1 cellular context compared by ENCODE assay signal in genomic region chr10:15387021-15387420, GRCh38.
TF ChIP-seq lines count a peak whose summit lies in the region.

No MANE protein-coding gene starts in this region.

TF ChIP-seq in H1, 55 proteins besides CTCF, POLR2A, EP300 and RAD21:
- no peak for TF ChIP-seq HDAC6 (IDR thresholded peaks at IDR 0.05; ENCODE audit: low read depth, low read length)
- no peak for TF ChIP-seq RNF2 (IDR thresholded peaks at IDR 0.05; ENCODE audit: borderline replicate concordance, low read depth, low read length, missing control alignments, poor library complexity, severe bottlenecking)
- TF ChIP-seq CBX5 (IDR thresholded peaks at IDR 0.05; ENCODE audit: low read depth, low read length) = no peak
- no peak for TF ChIP-seq SP2 (IDR thresholded peaks at IDR 0.05; ENCODE audit: low read length)
- no peak for TF ChIP-seq YY1 (IDR thresholded peaks at IDR 0.05; ENCODE audit: low read depth, low read length)
- TF ChIP-seq BACH1 (IDR thresholded peaks at IDR 0.05; ENCODE audit: low read length) = no peak
- TF ChIP-seq SRF (IDR thresholded peaks at IDR 0.05; ENCODE audit: low read depth, low read length) = no peak
- no peak for TF ChIP-seq CBX8 (IDR thresholded peaks at IDR 0.05; ENCODE audit: borderline replicate concordance, low read depth, low read length)
- TF ChIP-seq TBP (IDR thresholded peaks at IDR 0.05; ENCODE audit: low read depth, low read length) = no peak
- no peak for TF ChIP-seq CREB1 (IDR thresholded peaks at IDR 0.05)
- TF ChIP-seq HDAC2 (IDR thresholded peaks at IDR 0.05; ENCODE audit: borderline replicate concordance in 1 of 2, low read depth in 2 of 2, low read length in 2 of 2) = no peak
- no peak for TF ChIP-seq SIX5 (IDR thresholded peaks at IDR 0.05; ENCODE audit: low read depth, low read length)
- TF ChIP-seq EGR1 (IDR thresholded peaks at IDR 0.05; ENCODE audit: borderline replicate concordance, low read depth, low read length) = no peak
- TF ChIP-seq SAP30 (IDR thresholded peaks at IDR 0.05; ENCODE audit: insufficient read depth, insufficient replicate concordance, low read length) = no peak
- TF ChIP-seq RFX5 (IDR thresholded peaks at IDR 0.05; ENCODE audit: borderline replicate concordance, low read depth, low read length) = no peak
- no peak for TF ChIP-seq FOSL1 (IDR thresholded peaks at IDR 0.05; ENCODE audit: insufficient read depth, low read depth, low read length)
- TF ChIP-seq RBBP5 (IDR thresholded peaks at IDR 0.05; ENCODE audit: borderline replicate concordance, low read depth, low read length) = no peak
- no peak for TF ChIP-seq CHD1 (IDR thresholded peaks at IDR 0.05; ENCODE audit: low read depth, low read length)
- no peak for TF ChIP-seq RXRA (IDR thresholded peaks at IDR 0.05; ENCODE audit: insufficient read depth, low read depth, low read length)
